Comparison of ENCODE assay signal across 19 cellular contexts in genomic region chr13:97253581-97254293, GRCh38. TPM values are rescaled to one million over a fixed set of nuclear protein-coding genes. Genes with fewer than 3 reads are reported as not detected.
DNase-seq lines count a peak whose midpoint lies in the region; ATAC-seq, FAIRE-seq and TF ChIP-seq lines count a peak whose summit lies in the region.
"Had no signal": no experiment of that assay in that cellular context is flagged by ENCODE, and none has a peak within 500 bp of the region (broad histone marks: within the 10 kb centered on the region; RNA-seq: fewer than 3 reads in every experiment).

No MANE protein-coding gene starts in this region.

- no peak for TF ChIP-seq POLR2A in K562 (conservative IDR thresholded peaks at IDR 0.05)
- TF ChIP-seq POLR2A in prostate gland (IDR thresholded peaks at IDR 0.05): no peak

- TF ChIP-seq EP300 in K562 (IDR thresholded peaks at IDR 0.05; ENCODE audit: low read length): no peak

- H3K36me3 ChIP-seq in K562 (ENCODE audit: control insufficient read depth, insufficient read depth, low read length) (peaks cover 5% of the 10 kb centered on the region; the same call in 2 of the 3 replicates), tibial artery (no peaks in the 10 kb centered on the region), prostate gland (no peaks in the 10 kb centered on the region), brain microvascular endothelial cell (replicated peaks) (no peaks in the 10 kb centered on the region)
- H3K36me3 ChIP-seq: HAP-1 had no signal

- no peak for ATAC-seq in K562
- ATAC-seq: CD8-positive, alpha-beta T cell had no signal

- no peaks in the 10 kb centered on the region for H3K9me3 Mint-ChIP-seq in osteocyte (ENCODE audit: unreplicated experiment)
- H3K9me3 Mint-ChIP-seq: CD8-positive, alpha-beta T cell had no signal

- peaks cover 83% of the 10 kb centered on the region for H3K4me1 Mint-ChIP-seq in osteocyte (ENCODE audit: unreplicated experiment)

- peaks cover 90% of the 10 kb centered on the region for H3K79me2 ChIP-seq in K562 (ENCODE audit: control insufficient read depth, insufficient read depth, low read length)

- H3K9ac ChIP-seq in K562 (ENCODE audit: insufficient read depth in 1 of 2, low read depth in 2 of 2, low read length in 2 of 2): no peak overlapping the region

- H4K20me1 ChIP-seq in K562 (replicated peaks; ENCODE audit: control insufficient read depth, insufficient read depth, low read length): no peaks in the 10 kb centered on the region

- no peak for TF ChIP-seq CTCF in K562 (IDR thresholded peaks at IDR 0.05 in 2 of 3, conservative IDR thresholded peaks at IDR 0.05 in 1 of 3; ENCODE audit: insufficient read depth in 2 of 3, low read depth in 1 of 3, low read length in 3 of 3)
- TF ChIP-seq CTCF in osteocyte (IDR thresholded peaks at IDR 0.05): no peak
- no peak for TF ChIP-seq CTCF in tibial artery (IDR thresholded peaks at IDR 0.05)
- TF ChIP-seq CTCF in prostate gland (IDR thresholded peaks at IDR 0.05): no peak
- no peak for TF ChIP-seq CTCF in brain microvascular endothelial cell (IDR thresholded peaks at IDR 0.05; ENCODE audit: low read depth, low read length, missing control alignments)

- no TSS peak for BruUV-seq in K562 (replicated peaks; lab: Mats Ljungman, UMichigan)

- in situ Hi-C loops in K562 (cut with MboI) (no loop called here), brain microvascular endothelial cell (cut with HindIII; ENCODE audit: low pct_ligation_motif_present, low sequenced_read_pairs) (no loop called here)

- intact Hi-C loops in K562 (cut with micrococcal nuclease): no loop called here
- intact Hi-C loops in tibial artery (cut with DNase I; ENCODE audit: low total_unique reads): no loop called here
- intact Hi-C loops in prostate gland (cut with DNase I): no loop called here

- TF ChIP-seq RAD21 in K562 (CRISPR knock-in tag; conservative IDR thresholded peaks at IDR 0.05 in 1 of 2, IDR thresholded peaks at IDR 0.05 in 1 of 2): no peak

- no peak overlapping the region for H3K4me3 Mint-ChIP-seq in osteocyte (ENCODE audit: unreplicated experiment)
- H3K4me3 Mint-ChIP-seq: CD8-positive, alpha-beta T cell had no signal

- H3K4me2 ChIP-seq in K562 (ENCODE audit: insufficient read depth, low read length): no peak overlapping the region

- H3K27me3 ChIP-seq in K562 (ENCODE audit: control insufficient read depth in 2 of 2, insufficient read depth in 2 of 2, low read length in 2 of 2): no peaks in the 10 kb centered on the region
- no peaks in the 10 kb centered on the region for H3K27me3 ChIP-seq in tibial artery
- H3K27me3 ChIP-seq in prostate gland (replicated peaks; ENCODE audit: insufficient read depth): no peaks in the 10 kb centered on the region
- no peaks in the 10 kb centered on the region for H3K27me3 ChIP-seq in brain microvascular endothelial cell (replicated peaks)

- no peak for FAIRE-seq in K562 (lab: Jason Lieb, UNC)
- FAIRE-seq: D721Med had no signal

- H3K4me1 ChIP-seq in K562 (replicated peaks in 1 of 2; ENCODE audit: control insufficient read depth in 2 of 2, insufficient read depth in 2 of 2, low read length in 2 of 2): peaks cover 10 to 49% of the 10 kb centered on the region in 2 experiments; a peak in 4 of 5 replicates
- H3K4me1 ChIP-seq in tibial artery: peaks cover 0 to 95% (median 57%) of the 10 kb centered on the region in 4 donors
- peaks cover 5% of the 10 kb centered on the region for H3K4me1 ChIP-seq in prostate gland (replicated peaks)

- WGBS in K562 (ENCODE audit: insufficient coverage, low coverage, missing lambda C conversion rate): 90% methylated on average over 6 of the region's 8 CpGs
- WGBS in prostate gland: 96% methylated on average over 8 of the region's 8 CpGs

- no peaks in the 10 kb centered on the region for H3K36me3 Mint-ChIP-seq in osteocyte (ENCODE audit: unreplicated experiment)

- H3K9me3 ChIP-seq in K562 (replicated peaks; ENCODE audit: control insufficient read depth, insufficient read depth, low read depth, low read length) (no peaks in the 10 kb centered on the region), tibial artery (no peaks in the 10 kb centered on the region), prostate gland (no peaks in the 10 kb centered on the region)
- H3K9me3 ChIP-seq: HAP-1, SK-N-SH had no signal

- no peak overlapping the region for H3K27ac ChIP-seq in K562 (ENCODE audit: extremely low read depth, low read depth, low read length)
- peak overlapping the region; percentile 68 to 71 for H3K27ac ChIP-seq in tibial artery
- no peak overlapping the region for H3K27ac ChIP-seq in prostate gland
- H3K27ac ChIP-seq in brain microvascular endothelial cell: no peak overlapping the region
- H3K27ac ChIP-seq: 22Rv1 had no signal

- CTCF ChIA-PET in K562 (lab: Yijun Ruan, JAX; ENCODE audit: low intra/inter-chr PET ratio): no interaction called here

- H3K4me3 ChIP-seq in K562 (no peak overlapping the region), tibial artery (no peak overlapping the region), prostate gland (no peak overlapping the region), brain microvascular endothelial cell (ENCODE audit: low read depth, low read length) (no peak overlapping the region)
- H3K4me3 ChIP-seq: HAP-1 had no signal

- DNase-seq in activated CD8-positive, alpha-beta memory T cell treated with anti-CD3 and anti-CD28 coated beads for 24 hours: peak; percentile 28
- DNase-seq in activated CD8-positive, alpha-beta memory T cell treated with anti-CD3 and anti-CD28 coated beads, Interleukin-2, amount 50 U/mL, for 4 hours: no peak
- DNase-seq in K562 (ENCODE audit: extremely low read depth in 1 of 4, low spot score in 3 of 4) (no peak), osteocyte (ENCODE audit: extremely low spot score, unreplicated experiment) (peak; percentile 23), tibial artery (no peak), prostate gland (ENCODE audit: low spot score) (no peak), SIG-M5 (lab: John Stamatoyannopoulos, UW) (no peak), brain microvascular endothelial cell (no peak)
- DNase-seq: CD8-positive, alpha-beta T cell; DMS79; KG1; NCI-H1048; NCI-H1436 treated with DMSO at 0.1 percent for 48 hours; NCI-H524; Right ventricle myocardium superior; SK-N-SH had no signal

- no peak overlapping the region for H2AFZ ChIP-seq in K562 (ENCODE audit: low read depth, low read length)

- POLR2A ChIA-PET in K562 (lab: Yijun Ruan, JAX): interaction anchor here (0.6 kb wide), 1 partner anchor 1979 kb away, joined by 3 read pairs; no protein-coding TSS in a partner anchor

- no peaks in the 10 kb centered on the region for H3K27me3 Mint-ChIP-seq in osteocyte (ENCODE audit: unreplicated experiment)

- no peaks in the 10 kb centered on the region for H3K9me1 ChIP-seq in K562 (ENCODE audit: control insufficient read depth, insufficient read depth, low read length)

- no peak overlapping the region for H3K27ac Mint-ChIP-seq in osteocyte (ENCODE audit: unreplicated experiment)
- H3K27ac Mint-ChIP-seq: CD8-positive, alpha-beta T cell had no signal

TF ChIP-seq in K562, 482 proteins besides CTCF, POLR2A, EP300 and RAD21 (continues in another document):
- TF ChIP-seq BCOR (IDR thresholded peaks at IDR 0.05): no peak
- TF ChIP-seq CEBPG (CRISPR knock-in tag; IDR thresholded peaks at IDR 0.05): no peak
- TF ChIP-seq CEBPG (tag; conservative IDR thresholded peaks at IDR 0.05 in 1 of 2, IDR thresholded peaks at IDR 0.05 in 1 of 2): 0 out of 4 replicates have a peak, but pooled peaks of 1 of the 2 experiments have one; percentile 6
- TF ChIP-seq PRPF4 (IDR thresholded peaks at IDR 0.05; ENCODE audit: insufficient read depth, low read depth, low read length, poor library complexity, severe bottlenecking): no peak
- peak; percentile 97 for TF ChIP-seq DACH1 (IDR thresholded peaks at IDR 0.05; ENCODE audit: partially characterized antibody)
- no peak for TF ChIP-seq PTTG1 (tag; IDR thresholded peaks at IDR 0.05; ENCODE audit: low read depth)
- TF ChIP-seq FOXP1 (CRISPR knock-in tag; IDR thresholded peaks at IDR 0.05): no peak

RNA-seq across cellular contexts. Expression of gene MBNL2, which starts 31.6 kb away (rescaled TPM):
- 15.8 and 50.2 TPM in 2 replicates for total RNA-seq in K562 (2011; cell fraction: chromatin; rRNA removed; ENCODE audit: low replicate concordance)
- total RNA-seq in K562 (2011; cell fraction: nucleolus; rRNA removed): 6.8 and 9.1 TPM in 2 replicates
- total RNA-seq in K562 (2011; cell fraction: nucleoplasm; rRNA removed): 14.8 and 18.3 TPM in 2 replicates
- 13.8 and 14.1 TPM in 2 replicates for total RNA-seq in K562 (2014; rRNA removed)
- 22.8 and 26.7 TPM in 2 replicates for total RNA-seq in K562 (2014; rRNA removed; fragmentation: Illumina TruSeq; extraction: Trizol)
- total RNA-seq in K562 (2015; rRNA removed; fragmentation: Illumina TruSeq; extraction: Trizol): 6.3 and 7.5 TPM in 2 replicates
- total RNA-seq in K562 (2021): 22.0 and 24.8 TPM in 2 replicates
- 14.7 and 16.8 TPM in 2 replicates for polyA plus RNA-seq in K562 (2011; rRNA removed)
- polyA plus RNA-seq in K562 (2011; cell fraction: cytosol; rRNA removed): 8.7 and 16.4 TPM in 2 replicates
- polyA plus RNA-seq in K562 (2011; cell fraction: nucleus; rRNA removed): 14.1 and 16.0 TPM in 2 replicates
- 7.2 and 20.6 TPM in 2 replicates for polyA plus RNA-seq in K562 (2012)
- 18.2 and 19.6 TPM in 2 replicates for polyA plus RNA-seq in K562 (2014; fragmentation: Illumina TruSeq; extraction: Trizol)
- polyA plus RNA-seq in K562 (2014; fragmentation: Nextera tagmentation; extraction: Ambion mirVana): 10 to 100 TPM in 1 of 2 experiments, 1 to 10 TPM in 1; 7.0 to 10.5 TPM
- polyA plus RNA-seq in K562 (2014; rRNA removed): 9.1 and 11.7 TPM in 2 replicates
- 63.7 and 74.2 TPM in 2 replicates for polyA minus RNA-seq in K562 (2011; rRNA and poly(A)+ RNA removed)
- polyA minus RNA-seq in K562 (2011; cell fraction: cytosol; rRNA and poly(A)+ RNA removed): 18.5 and 23.4 TPM in 2 replicates
- polyA minus RNA-seq in K562 (2011; cell fraction: nucleus; rRNA and poly(A)+ RNA removed): 16.4 and 39.1 TPM in 2 replicates
- total RNA-seq in osteocyte: 66.6 and 71.8 TPM in 2 replicates
- 10 to 100 TPM; 59.1 to 85.7 TPM for total RNA-seq in prostate gland

Comparison
In these comparisons a context has a peak if more than half of its experiments do, and no peak if none do; other contexts are left out.
1. DNase-seq: peak in activated CD8-positive, alpha-beta memory T cell treated with anti-CD3 and anti-CD28 coated beads for 24 hours (single experiment) and osteocyte (single experiment); none in activated CD8-positive, alpha-beta memory T cell treated with anti-CD3 and anti-CD28 coated beads, Interleukin-2, amount 50 U/mL, for 4 hours (single experiment), K562 (0 of 4), tibial artery (0 of 2), prostate gland (single experiment), SIG-M5 (single experiment) and brain microvascular endothelial cell (single experiment).
2. H3K27ac ChIP-seq: peak in tibial artery (2 of 2); none in K562 (single experiment), prostate gland (0 of 2) and brain microvascular endothelial cell (single experiment).